Comparison of ENCODE assay signal across 1 cellular context in the genomic region with DNA sequence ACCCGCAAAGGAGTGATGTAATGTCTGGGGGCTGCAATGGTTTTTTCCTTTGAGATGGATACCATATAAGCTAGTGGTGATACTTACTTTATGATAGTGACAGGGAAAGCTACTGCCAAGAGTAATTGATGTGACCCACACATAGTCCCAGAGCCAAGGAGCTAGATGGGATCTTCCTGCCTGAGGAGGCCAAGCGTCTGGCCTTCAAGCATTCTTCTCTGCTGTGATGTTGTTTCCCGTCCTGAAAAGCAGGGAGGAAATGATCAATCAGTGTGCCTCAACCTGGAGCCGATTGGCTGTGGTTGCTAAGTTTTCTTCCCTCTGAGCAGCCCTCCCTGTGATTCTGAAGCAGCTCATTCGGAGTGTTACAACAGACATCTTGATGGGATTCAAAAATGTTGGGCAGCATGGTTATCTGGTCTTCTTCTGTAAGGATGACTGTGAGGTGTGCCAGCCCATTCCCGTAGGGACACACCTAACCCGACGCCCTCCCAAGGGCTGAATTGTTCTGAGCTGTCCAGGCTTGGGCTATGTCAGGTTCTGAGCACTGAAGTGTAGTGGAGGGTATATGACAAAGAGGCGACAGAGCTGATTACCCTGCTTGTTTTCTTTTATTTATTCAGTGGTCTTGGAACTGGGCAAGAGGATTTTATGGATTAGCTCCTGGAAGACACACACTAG.
TF ChIP-seq lines count a peak whose summit lies in the region.

No MANE protein-coding gene starts in this region.

TF ChIP-seq in WTC11, 78 proteins besides CTCF, POLR2A, EP300 and RAD21:
- TF ChIP-seq NFE2L1 (CRISPR knock-in tag; IDR thresholded peaks at IDR 0.05): no peak
- TF ChIP-seq ETV6 (CRISPR knock-in tag; IDR thresholded peaks at IDR 0.05): no peak
- TF ChIP-seq, protein P1, sequence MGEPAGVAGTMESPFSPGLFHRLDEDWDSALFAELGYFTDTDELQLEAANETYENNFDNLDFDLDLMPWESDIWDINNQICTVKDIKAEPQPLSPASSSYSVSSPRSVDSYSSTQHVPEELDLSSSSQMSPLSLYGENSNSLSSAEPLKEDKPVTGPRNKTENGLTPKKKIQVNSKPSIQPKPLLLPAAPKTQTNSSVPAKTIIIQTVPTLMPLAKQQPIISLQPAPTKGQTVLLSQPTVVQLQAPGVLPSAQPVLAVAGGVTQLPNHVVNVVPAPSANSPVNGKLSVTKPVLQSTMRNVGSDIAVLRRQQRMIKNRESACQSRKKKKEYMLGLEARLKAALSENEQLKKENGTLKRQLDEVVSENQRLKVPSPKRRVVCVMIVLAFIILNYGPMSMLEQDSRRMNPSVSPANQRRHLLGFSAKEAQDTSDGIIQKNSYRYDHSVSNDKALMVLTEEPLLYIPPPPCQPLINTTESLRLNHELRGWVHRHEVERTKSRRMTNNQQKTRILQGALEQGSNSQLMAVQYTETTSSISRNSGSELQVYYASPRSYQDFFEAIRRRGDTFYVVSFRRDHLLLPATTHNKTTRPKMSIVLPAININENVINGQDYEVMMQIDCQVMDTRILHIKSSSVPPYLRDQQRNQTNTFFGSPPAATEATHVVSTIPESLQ (CRISPR knock-in tag; IDR thresholded peaks at IDR 0.05): no peak
- TF ChIP-seq, protein P2, sequence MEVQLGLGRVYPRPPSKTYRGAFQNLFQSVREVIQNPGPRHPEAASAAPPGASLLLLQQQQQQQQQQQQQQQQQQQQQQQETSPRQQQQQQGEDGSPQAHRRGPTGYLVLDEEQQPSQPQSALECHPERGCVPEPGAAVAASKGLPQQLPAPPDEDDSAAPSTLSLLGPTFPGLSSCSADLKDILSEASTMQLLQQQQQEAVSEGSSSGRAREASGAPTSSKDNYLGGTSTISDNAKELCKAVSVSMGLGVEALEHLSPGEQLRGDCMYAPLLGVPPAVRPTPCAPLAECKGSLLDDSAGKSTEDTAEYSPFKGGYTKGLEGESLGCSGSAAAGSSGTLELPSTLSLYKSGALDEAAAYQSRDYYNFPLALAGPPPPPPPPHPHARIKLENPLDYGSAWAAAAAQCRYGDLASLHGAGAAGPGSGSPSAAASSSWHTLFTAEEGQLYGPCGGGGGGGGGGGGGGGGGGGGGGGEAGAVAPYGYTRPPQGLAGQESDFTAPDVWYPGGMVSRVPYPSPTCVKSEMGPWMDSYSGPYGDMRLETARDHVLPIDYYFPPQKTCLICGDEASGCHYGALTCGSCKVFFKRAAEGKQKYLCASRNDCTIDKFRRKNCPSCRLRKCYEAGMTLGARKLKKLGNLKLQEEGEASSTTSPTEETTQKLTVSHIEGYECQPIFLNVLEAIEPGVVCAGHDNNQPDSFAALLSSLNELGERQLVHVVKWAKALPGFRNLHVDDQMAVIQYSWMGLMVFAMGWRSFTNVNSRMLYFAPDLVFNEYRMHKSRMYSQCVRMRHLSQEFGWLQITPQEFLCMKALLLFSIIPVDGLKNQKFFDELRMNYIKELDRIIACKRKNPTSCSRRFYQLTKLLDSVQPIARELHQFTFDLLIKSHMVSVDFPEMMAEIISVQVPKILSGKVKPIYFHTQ (CRISPR knock-in tag; IDR thresholded peaks at IDR 0.05): no peak
- TF ChIP-seq ZNF396 (CRISPR knock-in tag; IDR thresholded peaks at IDR 0.05; ENCODE audit: borderline replicate concordance): no peak
- no peak for TF ChIP-seq ZNF416 (CRISPR knock-in tag; IDR thresholded peaks at IDR 0.05)
- TF ChIP-seq, protein P3, sequence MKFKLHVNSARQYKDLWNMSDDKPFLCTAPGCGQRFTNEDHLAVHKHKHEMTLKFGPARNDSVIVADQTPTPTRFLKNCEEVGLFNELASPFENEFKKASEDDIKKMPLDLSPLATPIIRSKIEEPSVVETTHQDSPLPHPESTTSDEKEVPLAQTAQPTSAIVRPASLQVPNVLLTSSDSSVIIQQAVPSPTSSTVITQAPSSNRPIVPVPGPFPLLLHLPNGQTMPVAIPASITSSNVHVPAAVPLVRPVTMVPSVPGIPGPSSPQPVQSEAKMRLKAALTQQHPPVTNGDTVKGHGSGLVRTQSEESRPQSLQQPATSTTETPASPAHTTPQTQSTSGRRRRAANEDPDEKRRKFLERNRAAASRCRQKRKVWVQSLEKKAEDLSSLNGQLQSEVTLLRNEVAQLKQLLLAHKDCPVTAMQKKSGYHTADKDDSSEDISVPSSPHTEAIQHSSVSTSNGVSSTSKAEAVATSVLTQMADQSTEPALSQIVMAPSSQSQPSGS (CRISPR knock-in tag; IDR thresholded peaks at IDR 0.05; ENCODE audit: borderline replicate concordance, low read depth): no peak
- TF ChIP-seq, protein P4, sequence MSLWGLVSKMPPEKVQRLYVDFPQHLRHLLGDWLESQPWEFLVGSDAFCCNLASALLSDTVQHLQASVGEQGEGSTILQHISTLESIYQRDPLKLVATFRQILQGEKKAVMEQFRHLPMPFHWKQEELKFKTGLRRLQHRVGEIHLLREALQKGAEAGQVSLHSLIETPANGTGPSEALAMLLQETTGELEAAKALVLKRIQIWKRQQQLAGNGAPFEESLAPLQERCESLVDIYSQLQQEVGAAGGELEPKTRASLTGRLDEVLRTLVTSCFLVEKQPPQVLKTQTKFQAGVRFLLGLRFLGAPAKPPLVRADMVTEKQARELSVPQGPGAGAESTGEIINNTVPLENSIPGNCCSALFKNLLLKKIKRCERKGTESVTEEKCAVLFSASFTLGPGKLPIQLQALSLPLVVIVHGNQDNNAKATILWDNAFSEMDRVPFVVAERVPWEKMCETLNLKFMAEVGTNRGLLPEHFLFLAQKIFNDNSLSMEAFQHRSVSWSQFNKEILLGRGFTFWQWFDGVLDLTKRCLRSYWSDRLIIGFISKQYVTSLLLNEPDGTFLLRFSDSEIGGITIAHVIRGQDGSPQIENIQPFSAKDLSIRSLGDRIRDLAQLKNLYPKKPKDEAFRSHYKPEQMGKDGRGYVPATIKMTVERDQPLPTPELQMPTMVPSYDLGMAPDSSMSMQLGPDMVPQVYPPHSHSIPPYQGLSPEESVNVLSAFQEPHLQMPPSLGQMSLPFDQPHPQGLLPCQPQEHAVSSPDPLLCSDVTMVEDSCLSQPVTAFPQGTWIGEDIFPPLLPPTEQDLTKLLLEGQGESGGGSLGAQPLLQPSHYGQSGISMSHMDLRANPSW (CRISPR knock-in tag; conservative IDR thresholded peaks at IDR 0.05; ENCODE audit: low read depth): no peak
- no peak for TF ChIP-seq ZNF219 (CRISPR knock-in tag; IDR thresholded peaks at IDR 0.05; ENCODE audit: borderline replicate concordance)
- TF ChIP-seq, protein P5, sequence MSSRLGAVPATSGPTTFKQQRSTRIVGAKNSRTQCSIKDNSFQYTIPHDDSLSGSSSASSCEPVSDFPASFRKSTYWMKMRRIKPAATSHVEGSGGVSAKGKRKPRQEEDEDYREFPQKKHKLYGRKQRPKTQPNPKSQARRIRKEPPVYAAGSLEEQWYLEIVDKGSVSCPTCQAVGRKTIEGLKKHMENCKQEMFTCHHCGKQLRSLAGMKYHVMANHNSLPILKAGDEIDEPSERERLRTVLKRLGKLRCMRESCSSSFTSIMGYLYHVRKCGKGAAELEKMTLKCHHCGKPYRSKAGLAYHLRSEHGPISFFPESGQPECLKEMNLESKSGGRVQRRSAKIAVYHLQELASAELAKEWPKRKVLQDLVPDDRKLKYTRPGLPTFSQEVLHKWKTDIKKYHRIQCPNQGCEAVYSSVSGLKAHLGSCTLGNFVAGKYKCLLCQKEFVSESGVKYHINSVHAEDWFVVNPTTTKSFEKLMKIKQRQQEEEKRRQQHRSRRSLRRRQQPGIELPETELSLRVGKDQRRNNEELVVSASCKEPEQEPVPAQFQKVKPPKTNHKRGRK (CRISPR knock-in tag; IDR thresholded peaks at IDR 0.05; ENCODE audit: borderline replicate concordance): no peak
- no peak for TF ChIP-seq FOXK1 (CRISPR knock-in tag; IDR thresholded peaks at IDR 0.05)
- TF ChIP-seq, protein P6, sequence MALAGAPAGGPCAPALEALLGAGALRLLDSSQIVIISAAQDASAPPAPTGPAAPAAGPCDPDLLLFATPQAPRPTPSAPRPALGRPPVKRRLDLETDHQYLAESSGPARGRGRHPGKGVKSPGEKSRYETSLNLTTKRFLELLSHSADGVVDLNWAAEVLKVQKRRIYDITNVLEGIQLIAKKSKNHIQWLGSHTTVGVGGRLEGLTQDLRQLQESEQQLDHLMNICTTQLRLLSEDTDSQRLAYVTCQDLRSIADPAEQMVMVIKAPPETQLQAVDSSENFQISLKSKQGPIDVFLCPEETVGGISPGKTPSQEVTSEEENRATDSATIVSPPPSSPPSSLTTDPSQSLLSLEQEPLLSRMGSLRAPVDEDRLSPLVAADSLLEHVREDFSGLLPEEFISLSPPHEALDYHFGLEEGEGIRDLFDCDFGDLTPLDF (CRISPR knock-in tag; IDR thresholded peaks at IDR 0.05): no peak
- TF ChIP-seq, protein P7, sequence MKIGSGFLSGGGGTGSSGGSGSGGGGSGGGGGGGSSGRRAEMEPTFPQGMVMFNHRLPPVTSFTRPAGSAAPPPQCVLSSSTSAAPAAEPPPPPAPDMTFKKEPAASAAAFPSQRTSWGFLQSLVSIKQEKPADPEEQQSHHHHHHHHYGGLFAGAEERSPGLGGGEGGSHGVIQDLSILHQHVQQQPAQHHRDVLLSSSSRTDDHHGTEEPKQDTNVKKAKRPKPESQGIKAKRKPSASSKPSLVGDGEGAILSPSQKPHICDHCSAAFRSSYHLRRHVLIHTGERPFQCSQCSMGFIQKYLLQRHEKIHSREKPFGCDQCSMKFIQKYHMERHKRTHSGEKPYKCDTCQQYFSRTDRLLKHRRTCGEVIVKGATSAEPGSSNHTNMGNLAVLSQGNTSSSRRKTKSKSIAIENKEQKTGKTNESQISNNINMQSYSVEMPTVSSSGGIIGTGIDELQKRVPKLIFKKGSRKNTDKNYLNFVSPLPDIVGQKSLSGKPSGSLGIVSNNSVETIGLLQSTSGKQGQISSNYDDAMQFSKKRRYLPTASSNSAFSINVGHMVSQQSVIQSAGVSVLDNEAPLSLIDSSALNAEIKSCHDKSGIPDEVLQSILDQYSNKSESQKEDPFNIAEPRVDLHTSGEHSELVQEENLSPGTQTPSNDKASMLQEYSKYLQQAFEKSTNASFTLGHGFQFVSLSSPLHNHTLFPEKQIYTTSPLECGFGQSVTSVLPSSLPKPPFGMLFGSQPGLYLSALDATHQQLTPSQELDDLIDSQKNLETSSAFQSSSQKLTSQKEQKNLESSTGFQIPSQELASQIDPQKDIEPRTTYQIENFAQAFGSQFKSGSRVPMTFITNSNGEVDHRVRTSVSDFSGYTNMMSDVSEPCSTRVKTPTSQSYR (CRISPR knock-in tag; IDR thresholded peaks at IDR 0.05): no peak
- TF ChIP-seq ZNF423 (CRISPR knock-in tag; IDR thresholded peaks at IDR 0.05): no peak
- TF ChIP-seq NR2C2 (CRISPR knock-in tag; IDR thresholded peaks at IDR 0.05): no peak
- TF ChIP-seq GTF2I (CRISPR knock-in tag; conservative IDR thresholded peaks at IDR 0.05): no peak
- TF ChIP-seq GRHL2 (CRISPR knock-in tag; IDR thresholded peaks at IDR 0.05; ENCODE audit: insufficient replicate concordance, severe bottlenecking): no peak
